Comparison of ENCODE assay signal across 18 cellular contexts in the genomic region with DNA sequence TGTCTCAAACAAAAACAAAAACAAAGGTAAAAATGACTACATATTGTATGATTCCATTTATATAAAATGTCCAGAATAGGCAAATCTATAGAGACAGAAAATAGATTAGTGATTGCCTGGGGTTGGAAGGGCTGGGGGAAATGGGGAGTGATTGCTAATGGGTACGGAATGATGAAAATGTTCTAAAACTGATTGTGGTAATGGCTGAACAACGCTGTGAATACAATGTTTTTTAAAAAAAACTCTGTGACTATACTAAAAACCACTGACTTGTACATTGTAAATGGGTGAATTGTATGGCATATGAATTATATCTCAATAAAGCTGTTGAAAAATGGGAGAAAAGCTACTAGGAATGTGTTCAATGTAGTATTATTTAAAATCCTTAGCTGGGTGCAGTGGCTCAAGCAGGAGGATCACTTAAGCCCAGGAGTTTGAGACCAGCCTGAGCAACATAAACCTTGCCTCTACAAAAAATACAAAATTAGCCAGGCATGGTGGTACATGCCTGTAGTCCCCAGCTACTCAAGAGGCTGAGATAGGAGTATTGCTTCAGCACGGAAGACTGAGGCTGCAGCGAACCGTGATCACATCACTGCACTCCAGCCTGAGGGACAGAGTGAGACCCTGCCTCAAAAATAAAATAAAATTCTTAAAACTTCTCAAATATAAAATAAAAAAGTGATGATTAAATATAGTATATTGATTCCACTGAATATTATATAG. TPM values are rescaled to one million over a fixed set of nuclear protein-coding genes. Genes with fewer than 3 reads are reported as not detected.
DNase-seq lines count a peak whose midpoint lies in the region; FAIRE-seq and TF ChIP-seq lines count a peak whose summit lies in the region.
"Had no signal": no experiment of that assay in that cellular context is flagged by ENCODE, and none has a peak within 500 bp of the region (broad histone marks: within the 10 kb centered on the region; RNA-seq: fewer than 3 reads in every experiment).

No MANE protein-coding gene starts in this region.

- H3K4me1 Mint-ChIP-seq in astrocyte (ENCODE audit: low read depth, unreplicated experiment) = peaks cover 66% of the 10 kb centered on the region
- H3K4me1 Mint-ChIP-seq in type B pancreatic cell (ENCODE audit: unreplicated experiment) = peaks cover 53% of the 10 kb centered on the region

- H3K27ac Mint-ChIP-seq in astrocyte (ENCODE audit: unreplicated experiment) = peak overlapping the region; percentile 53
- H3K27ac Mint-ChIP-seq in type B pancreatic cell = peak overlapping the region; percentile 24

- FAIRE-seq in astrocyte (lab: Jason Lieb, UNC) = no peak
- FAIRE-seq: GM19239 had no signal

- no peaks in the 10 kb centered on the region for H4K20me1 ChIP-seq in astrocyte (ENCODE audit: insufficient read depth, low read length)

- no peak for TF ChIP-seq CTCF in left ventricle myocardium inferior (IDR thresholded peaks at IDR 0.05; ENCODE audit: borderline replicate concordance)
- TF ChIP-seq CTCF in right atrium auricular region (IDR thresholded peaks at IDR 0.05) = no peak
- no peak for TF ChIP-seq CTCF in astrocyte (IDR thresholded peaks at IDR 0.05; ENCODE audit: insufficient read depth, low read depth, low read length)
- TF ChIP-seq CTCF in type B pancreatic cell (conservative IDR thresholded peaks at IDR 0.05) = no peak

- H3K27me3 ChIP-seq in left ventricle myocardium inferior (ENCODE audit: low read depth) (no peaks in the 10 kb centered on the region), right atrium auricular region (no peaks in the 10 kb centered on the region), astrocyte (ENCODE audit: insufficient read depth, low read length) (no peaks in the 10 kb centered on the region)

- H3K27ac ChIP-seq in left ventricle myocardium inferior (replicated peaks) (peak overlapping the region; percentile 86), right atrium auricular region (peak overlapping the region in 1 of 2 donors; percentile 79), astrocyte (ENCODE audit: low read depth, low read length) (peak overlapping the region; percentile 11)
- H3K27ac ChIP-seq: C4-2B, SK-N-MC had no signal

- H3K9me3 Mint-ChIP-seq in astrocyte (ENCODE audit: unreplicated experiment) (no peaks in the 10 kb centered on the region), type B pancreatic cell (no peaks in the 10 kb centered on the region)

- peaks cover 40% of the 10 kb centered on the region for H3K79me2 ChIP-seq in astrocyte (ENCODE audit: insufficient read depth, low read length)

- no peak overlapping the region for H3K4me3 Mint-ChIP-seq in astrocyte (ENCODE audit: unreplicated experiment)
- no peak overlapping the region for H3K4me3 Mint-ChIP-seq in type B pancreatic cell

- DNase-seq in left ventricle myocardium inferior (no peak), right atrium auricular region (ENCODE audit: low spot score) (no peak), astrocyte (ENCODE audit: low read depth) (peak; percentile 51), mesenteric fat pad (ENCODE audit: low spot score) (peak; percentile 3), type B pancreatic cell (ENCODE audit: extremely low spot score, unreplicated experiment) (no peak), NCI-H345 (lab: John Stamatoyannopoulos, UW) (no peak), HT-29 (ENCODE audit: low spot score) (no peak)
- DNase-seq in stimulated activated CD4-positive, alpha-beta T cell treated with anti-CD3 and anti-CD28 coated beads, Interleukin-12 subunit alpha, Interleukin-12 subunit beta, amount 100 ng/mL, for 4 hours = no peak
- DNase-seq: DMS 273 treated with DMSO at 0.1 percent for 48 hours, H7, KG1, NCI-H1436 treated with DMSO at 0.1 percent for 48 hours, NCI-H2029 treated with DMSO at 0.1 percent for 48 hours, NCI-H510A treated with DMSO at 0.1 percent for 48 hours, PC-9 had no signal

- no peak overlapping the region for H3K4me3 ChIP-seq in left ventricle myocardium inferior
- H3K4me3 ChIP-seq in right atrium auricular region = no peak overlapping the region
- no peak overlapping the region for H3K4me3 ChIP-seq in astrocyte (ENCODE audit: insufficient read depth, low read depth, low read length)
- H3K4me3 ChIP-seq: PC-9, SK-N-MC had no signal

- intact Hi-C loops in left ventricle myocardium inferior (cut with micrococcal nuclease) = no loop called here

- no peaks in the 10 kb centered on the region for H3K9me3 ChIP-seq in left ventricle myocardium inferior (replicated peaks)
- no peaks in the 10 kb centered on the region for H3K9me3 ChIP-seq in right atrium auricular region
- no peaks in the 10 kb centered on the region for H3K9me3 ChIP-seq in astrocyte (ENCODE audit: insufficient read depth, low read depth, low read length)

- H3K36me3 ChIP-seq in left ventricle myocardium inferior = no peaks in the 10 kb centered on the region
- H3K36me3 ChIP-seq in right atrium auricular region = no peaks in the 10 kb centered on the region
- H3K36me3 ChIP-seq in astrocyte (ENCODE audit: insufficient read depth, low read length) = no peaks in the 10 kb centered on the region

- no peak overlapping the region for H3K9ac ChIP-seq in astrocyte (ENCODE audit: low read length)

- H3K36me3 Mint-ChIP-seq in astrocyte (ENCODE audit: low read depth, unreplicated experiment) (no peaks in the 10 kb centered on the region), type B pancreatic cell (no peaks in the 10 kb centered on the region)

- peaks cover 89% of the 10 kb centered on the region for H3K4me1 ChIP-seq in left ventricle myocardium inferior
- peaks cover 0 to 80% of the 10 kb centered on the region in 2 donors for H3K4me1 ChIP-seq in right atrium auricular region
- H3K4me1 ChIP-seq in astrocyte (ENCODE audit: insufficient read depth, low read length) = peaks cover 56% of the 10 kb centered on the region

- H3K27me3 Mint-ChIP-seq in astrocyte (ENCODE audit: low read depth, unreplicated experiment) (no peaks in the 10 kb centered on the region), type B pancreatic cell (no peaks in the 10 kb centered on the region)

- no peak overlapping the region for H2AFZ ChIP-seq in astrocyte (ENCODE audit: low read depth, low read length)
- H2AFZ ChIP-seq: PC-9 had no signal

- peak overlapping the region; percentile 36 for H3K4me2 ChIP-seq in astrocyte (ENCODE audit: low read length)

RNA-seq across cellular contexts. Expression of a gene that starts 47.9 kb away (rescaled TPM):
- 284 TPM for total RNA-seq in left ventricle myocardium inferior
- total RNA-seq in right atrium auricular region = 100 to 1,000 TPM; 186 to 347 TPM
- total RNA-seq in astrocyte = 50.3 and 54.4 TPM in 2 replicates
- 43.7 TPM for total RNA-seq in mesenteric fat pad
- total RNA-seq in type B pancreatic cell (ENCODE audit: low replicate concordance) = 62.5 and 107 TPM in 2 replicates
- total RNA-seq in HT-29 (2014; rRNA removed; shearing (Covaris generic)) = 5.9 and 8.8 TPM in 2 replicates

RNA-seq across cellular contexts. Expression of a gene that starts 48.4 kb away (rescaled TPM):
- total RNA-seq in left ventricle myocardium inferior = 1.7 TPM
- 1 to 10 TPM in 1 of 2 donors, under 1 TPM in 1; 0.94 to 1.7 TPM for total RNA-seq in right atrium auricular region
- total RNA-seq in astrocyte = 0.43 and 1.1 TPM in 2 replicates
- 0.32 TPM for total RNA-seq in mesenteric fat pad
- 3.4 and 8.9 TPM in 2 replicates for total RNA-seq in type B pancreatic cell (ENCODE audit: low replicate concordance)
- total RNA-seq in HT-29 (2014; rRNA removed; shearing (Covaris generic)) = 0.03 and 0.78 TPM in 2 replicates

Comparison
In these comparisons a context has a peak if more than half of its experiments do, and no peak if none do; other contexts are left out.
1. DNase-seq: peak in astrocyte (single experiment) and mesenteric fat pad (single experiment); none in left ventricle myocardium inferior (single experiment), right atrium auricular region (single experiment), type B pancreatic cell (single experiment), stimulated activated CD4-positive, alpha-beta T cell treated with anti-CD3 and anti-CD28 coated beads, Interleukin-12 subunit alpha, Interleukin-12 subunit beta, amount 100 ng/mL, for 4 hours (single experiment), NCI-H345 (single experiment) and HT-29 (single experiment).